Comparison of ENCODE assay signal across 18 cellular contexts in the genomic region with DNA sequence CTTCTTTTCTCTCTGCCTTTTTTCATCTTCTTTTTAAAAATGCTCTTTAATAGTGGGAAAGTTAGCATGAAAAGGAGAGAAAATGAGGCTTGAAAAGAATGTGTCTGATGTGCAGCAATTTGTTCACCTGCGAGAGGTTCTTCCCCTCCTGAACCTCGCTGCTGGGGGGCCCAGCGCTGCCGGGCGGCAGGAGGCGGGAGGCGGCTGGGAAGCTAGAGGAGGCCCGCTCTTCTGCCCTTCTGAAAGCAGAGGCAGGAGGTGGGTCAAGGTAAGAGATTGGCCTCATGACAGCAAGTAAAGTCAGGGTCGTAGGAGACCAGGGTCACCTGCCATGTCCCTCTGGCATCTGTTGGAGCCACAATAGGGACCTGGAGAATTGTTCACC.
"Had no signal": no experiment of that assay in that cellular context is flagged by ENCODE, and none has a peak within 500 bp of the region (broad histone marks: within the 10 kb centered on the region; RNA-seq: fewer than 3 reads in every experiment).

No MANE protein-coding gene starts in this region.

- H3K9me3 ChIP-seq: thyroid gland had no signal

- H3K27me3 ChIP-seq: thyroid gland had no signal

- H3K4me3 ChIP-seq: cardiac muscle cell, thyroid gland had no signal

- H3K36me3 ChIP-seq: cardiac muscle cell, thyroid gland had no signal

- ATAC-seq: activated CD4-positive, CD25-positive, alpha-beta regulatory T cell treated with anti-CD3 and anti-CD28 coated beads, Interleukin-2, amount 50 U/mL, for 24 hours had no signal

- H3K27me3 Mint-ChIP-seq: activated naive CD4-positive, alpha-beta T cell treated with anti-CD3 and anti-CD28 coated beads, Interleukin-2, amount 50 U/mL, for 24 hours had no signal

- H3K27ac ChIP-seq: cardiac muscle cell, thyroid gland had no signal

- DNase-seq: activated CD4-positive, alpha-beta T cell treated with anti-CD3 and anti-CD28 coated beads, Interleukin-2, amount 10 ng/mL, durations not matched to agents 7 days and 5 days; activated CD8-positive, alpha-beta memory T cell treated with anti-CD3 and anti-CD28 coated beads for 24 hours; activated CD8-positive, alpha-beta memory T cell treated with anti-CD3 and anti-CD28 coated beads, Interleukin-2, amount 50 U/mL, for 48 hours; activated effector memory CD4-positive, alpha-beta T cell treated with anti-CD3 and anti-CD28 coated beads, Interleukin-2, amount 50 U/mL, for 16 hours; activated T-cell treated with anti-CD3 and anti-CD28 coated beads, Interleukin-2, amount 50 U/mL, for 48 hours; amygdala; dermis blood vessel endothelial cell; mesendoderm; nucleus accumbens; stimulated activated CD4-positive, alpha-beta T cell treated with anti-CD3 and anti-CD28 coated beads, Interleukin-12 subunit alpha, Interleukin-12 subunit beta, amount 100 ng/mL, for 4 hours; stimulated activated CD4-positive, alpha-beta T cell treated with anti-CD3 and anti-CD28 coated beads, Interleukin-1b, Interleukin-23, amount 100 ng/mL, for 48 hours; stimulated activated CD8-positive, alpha-beta memory T cell treated with anti-CD3 and anti-CD28 coated beads, Interleukin-4, amount 100 ng/mL, for 48 hours; stimulated activated naive CD4-positive, alpha-beta T cell treated with Interleukin-2 at 50 U/mL for 16 hours; thyroid gland had no signal

- H3K4me3 Mint-ChIP-seq: activated CD4-positive, alpha-beta T cell treated with anti-CD3 and anti-CD28 coated beads, Interleukin-2, amount 10 ng/mL, durations not matched to agents 7 days and 5 days; nephron had no signal
